In genomic region chr17:51256101-51256500, GRCh38 we compare ENCODE assay signal across 17 cellular contexts. TPM values are rescaled to one million over a fixed set of nuclear protein-coding genes. Genes with fewer than 3 reads are reported as not detected.
DNase-seq lines count a peak whose midpoint lies in the region; ATAC-seq and TF ChIP-seq lines count a peak whose summit lies in the region.
"Had no signal": no experiment of that assay in that cellular context is flagged by ENCODE, and none has a peak within 500 bp of the region (broad histone marks: within the 10 kb centered on the region; RNA-seq: fewer than 3 reads in every experiment).

No MANE protein-coding gene starts in this region.

- no peak overlapping the region for H3K4me3 ChIP-seq in BLaER1 treated with 17β-estradiol and CSF1 and Interleukin-3, amounts not matched to agents 10 nM and 100 nM
- H3K4me3 ChIP-seq in Loucy (ENCODE audit: low read length, poor library complexity, severe bottlenecking), result peak overlapping the region; percentile 95
- H3K4me3 ChIP-seq in body of pancreas, result no peak overlapping the region

- peak overlapping the region in 9 of 11 experiments; percentile 8 to 96 (median 90); a peak in 15 of 22 replicates for H3K4me2 ChIP-seq in BLaER1 treated with 17β-estradiol and CSF1 and Interleukin-3, amounts not matched to agents 10 nM and 100 nM
- peak overlapping the region; percentile 81 for H3K4me2 ChIP-seq in Loucy (ENCODE audit: low read depth, low read length, poor library complexity, severe bottlenecking)

- peaks cover 5% of the 10 kb centered on the region for H3K9me3 Mint-ChIP-seq in nephron

- H3K27ac ChIP-seq in BLaER1 treated with 17β-estradiol and CSF1 and Interleukin-3, amounts not matched to agents 10 nM and 100 nM, result no peak overlapping the region
- H3K27ac ChIP-seq in body of pancreas, result peak overlapping the region in 3 of 4 donors; percentile 24 to 61 (median 47)
- H3K27ac ChIP-seq: C4-2B, HL-60 had no signal

- ATAC-seq in body of pancreas, result no peak
- ATAC-seq in HG02678 (IDR thresholded peaks at IDR 0.05; ENCODE audit: unreplicated experiment), result no peak

- H3K27me3 Mint-ChIP-seq in nephron (ENCODE audit: low read depth), result no peaks in the 10 kb centered on the region

- 20 to 31% methylated on average over 3 of the region's 3 CpGs for WGBS in body of pancreas, 2 donors

- peak overlapping the region; percentile 21 to 42 (median 27) for H3K27ac Mint-ChIP-seq in nephron

- intact Hi-C loops in body of pancreas (cut with DNase I), result no loop called here

- no peaks in the 10 kb centered on the region for H3F3A ChIP-seq in Loucy (ENCODE audit: low read depth)

- H3K9me3 ChIP-seq in BLaER1 treated with 17β-estradiol and CSF1 and Interleukin-3, amounts not matched to agents 10 nM and 100 nM (replicated peaks in 1 of 11), result peaks cover 0 to 7% (median 0%) of the 10 kb centered on the region in 11 experiments; a peak in 5 of 22 replicates
- H3K9me3 ChIP-seq in Loucy (ENCODE audit: insufficient read depth, low read depth, low read length), result no peaks in the 10 kb centered on the region
- H3K9me3 ChIP-seq in body of pancreas, result no peaks in the 10 kb centered on the region
- H3K9me3 ChIP-seq: Caco-2 had no signal

- TF ChIP-seq CTCF in Loucy (conservative IDR thresholded peaks at IDR 0.05; ENCODE audit: low read length) (no peak), body of pancreas (IDR thresholded peaks at IDR 0.05) (no peak), nephron (IDR thresholded peaks at IDR 0.05; ENCODE audit: unreplicated experiment in 3 of 3) (no peak)

- DNase-seq in body of pancreas, result no peak
- DNase-seq in NCI-H748 (lab: John Stamatoyannopoulos, UW; ENCODE audit: unreplicated experiment), result no peak
- DNase-seq in NCI-H2029 (lab: John Stamatoyannopoulos, UW), result no peak
- DNase-seq in COR-L47 (lab: John Stamatoyannopoulos, UW), result no peak
- DNase-seq: Caco-2, DMS79, HCEC 1CT, NCI-H1417, NCI-H187 treated with DMSO at 0.1 percent for 48 hours, NCI-H526 treated with DMSO at 0.1 percent for 48 hours, RPMI8226 had no signal

- H3K4me1 Mint-ChIP-seq in nephron, result peaks cover 33% of the 10 kb centered on the region

- H3K36me3 ChIP-seq in BLaER1 treated with 17β-estradiol and CSF1 and Interleukin-3, amounts not matched to agents 10 nM and 100 nM, result peaks cover 44 to 73% (median 59%) of the 10 kb centered on the region in 11 experiments
- H3K36me3 ChIP-seq in Loucy (ENCODE audit: insufficient read depth, low read length) (peaks cover 15% of the 10 kb centered on the region; the same call in 1 of the 2 replicates), body of pancreas (replicated peaks in 1 of 2; ENCODE audit: insufficient read depth in 1 of 2, low read depth in 2 of 2) (no peaks in the 10 kb centered on the region)

- no peak for TF ChIP-seq POLR2A in body of pancreas (IDR thresholded peaks at IDR 0.05)

- peak overlapping the region; percentile 32 to 65 (median 39) for H3K4me3 Mint-ChIP-seq in nephron

- peaks cover 89% of the 10 kb centered on the region for H3K79me2 ChIP-seq in Loucy (ENCODE audit: insufficient read depth, low read length)

- H3K4me1 ChIP-seq in BLaER1 treated with 17β-estradiol and CSF1 and Interleukin-3, amounts not matched to agents 10 nM and 100 nM, result peaks cover 28 to 56% (median 36%) of the 10 kb centered on the region in 10 experiments
- H3K4me1 ChIP-seq in Loucy (ENCODE audit: insufficient read depth, low read length, poor library complexity, severe bottlenecking), result peaks cover 53% of the 10 kb centered on the region
- H3K4me1 ChIP-seq in body of pancreas, result peaks cover 47% of the 10 kb centered on the region

- H3K36me3 Mint-ChIP-seq in nephron (ENCODE audit: low read depth), result peaks cover 49% of the 10 kb centered on the region

- no peak overlapping the region for H2AFZ ChIP-seq in Loucy (ENCODE audit: low read length)

- H3K27me3 ChIP-seq in BLaER1 treated with 17β-estradiol and CSF1 and Interleukin-3, amounts not matched to agents 10 nM and 100 nM, result no peaks in the 10 kb centered on the region
- H3K27me3 ChIP-seq in Loucy (ENCODE audit: insufficient read depth, low read length, poor library complexity, severe bottlenecking) (no peaks in the 10 kb centered on the region), body of pancreas (no peaks in the 10 kb centered on the region)

- 0 out of 22 replicates have a peak overlapping the region, but pooled peaks of 1 of the 11 experiments have one; percentile 35 for H3K9ac ChIP-seq in BLaER1 treated with 17β-estradiol and CSF1 and Interleukin-3, amounts not matched to agents 10 nM and 100 nM
- peak overlapping the region; percentile 90 for H3K9ac ChIP-seq in Loucy (ENCODE audit: low read depth, low read length, poor library complexity, severe bottlenecking)

- no peaks in the 10 kb centered on the region for H3K9me2 ChIP-seq in Loucy (replicated peaks; ENCODE audit: low read depth, low read length)

- H4K20me1 ChIP-seq in BLaER1 treated with 17β-estradiol and CSF1 and Interleukin-3, amounts not matched to agents 10 nM and 100 nM, result peaks cover 15 to 87% (median 61%) of the 10 kb centered on the region in 11 experiments; a peak in 20 of 22 replicates
- H4K20me1 ChIP-seq in Loucy (ENCODE audit: insufficient read depth, low read length, poor library complexity, severe bottlenecking), result peaks cover 72% of the 10 kb centered on the region

RNA-seq across cellular contexts. Expression of gene MBTD1, which starts 3.7 kb away (rescaled TPM):
- total RNA-seq in body of pancreas, result 10 to 100 TPM; 15.5 to 16.9 TPM

RNA-seq across cellular contexts. Expression of gene UTP18, which starts 4.2 kb away (rescaled TPM):
- total RNA-seq in body of pancreas, result 10 to 100 TPM; 18.9 to 22.1 TPM

Comparison
In these comparisons a context has a peak if more than half of its experiments do, and no peak if none do; other contexts are left out.
1. H3K27ac ChIP-seq: peak in body of pancreas (3 of 4); none in BLaER1 treated with 17β-estradiol and CSF1 and Interleukin-3, amounts not matched to agents 10 nM and 100 nM (0 of 11).